8 cellular contexts compared by ENCODE assay signal in genomic region chr17:81871387-81872120, GRCh38. TPM values are rescaled to one million over a fixed set of nuclear protein-coding genes. Genes with fewer than 3 reads are reported as not detected.
DNase-seq lines count a peak whose midpoint lies in the region; ATAC-seq and TF ChIP-seq lines count a peak whose summit lies in the region.

No MANE protein-coding gene starts in this region.

- DNase-seq in COR-L47 (lab: John Stamatoyannopoulos, UW) = peak; percentile 26
- peak; percentile 97 for DNase-seq in Karpas-422
- peak; percentile 89 for DNase-seq in SK-N-DZ (ENCODE audit: low spot score)
- peak; percentile 96 for DNase-seq in activated naive CD4-positive, alpha-beta T cell treated with anti-CD3 and anti-CD28 coated beads, Interleukin-2, amount 10 ng/mL, durations not matched to agents 7 days and 5 days
- peak; percentile 86 for DNase-seq in globus pallidus (ENCODE audit: low spot score)
- DNase-seq in omental fat pad (ENCODE audit: low spot score) = peak; percentile 86
- peak; percentile 93 for DNase-seq in testis

- H3K9ac ChIP-seq in Karpas-422 (ENCODE audit: low read length) = peak overlapping the region; percentile 100

- 0% methylated on average over 4 to 45 of the region's 78 CpGs for WGBS in testis, 2 donors

- H3K27ac ChIP-seq in Karpas-422 (ENCODE audit: low read length) (peak overlapping the region; percentile 91), testis (peak overlapping the region; percentile 95 to 99)

- intact Hi-C loops in testis (cut with DNase I; ENCODE audit: low total_unique reads) = no loop called here

- H3K79me2 ChIP-seq in Karpas-422 (ENCODE audit: low read length) = peaks cover 26% of the 10 kb centered on the region

- peak overlapping the region; percentile 84 for H3K4me3 Mint-ChIP-seq in activated naive CD4-positive, alpha-beta T cell treated with anti-CD3 and anti-CD28 coated beads, Interleukin-2, amount 10 ng/mL, durations not matched to agents 7 days and 5 days

- TF ChIP-seq CTCF in omental fat pad (IDR thresholded peaks at IDR 0.05) = no peak
- peak in 2 of 3 experiments; percentile 26 to 40 for TF ChIP-seq CTCF in testis (IDR thresholded peaks at IDR 0.05)

- H4K20me1 ChIP-seq in Karpas-422 (ENCODE audit: insufficient read depth, low read depth, low read length) = peaks cover 17% of the 10 kb centered on the region; the same call in 1 of the 2 replicates

- ATAC-seq in GM21423 (IDR thresholded peaks at IDR 0.05; ENCODE audit: unreplicated experiment) (peak; percentile 52), omental fat pad (ENCODE audit: low FRiP score) (peak; percentile 20)

- H3K4me1 ChIP-seq in Karpas-422 (ENCODE audit: low read length) (peaks cover 56% of the 10 kb centered on the region), testis (peaks cover 42% of the 10 kb centered on the region)

- H2AFZ ChIP-seq in Karpas-422 (ENCODE audit: low read length) = peak overlapping the region; percentile 87; the same call in 1 of the 2 replicates

- no peaks in the 10 kb centered on the region for H3K27me3 ChIP-seq in Karpas-422 (ENCODE audit: low read length)
- H3K27me3 ChIP-seq in testis = no peaks in the 10 kb centered on the region

- H3K36me3 Mint-ChIP-seq in activated naive CD4-positive, alpha-beta T cell treated with anti-CD3 and anti-CD28 coated beads, Interleukin-2, amount 10 ng/mL, durations not matched to agents 7 days and 5 days = peaks cover 24% of the 10 kb centered on the region

- no peaks in the 10 kb centered on the region for H3K9me3 Mint-ChIP-seq in activated naive CD4-positive, alpha-beta T cell treated with anti-CD3 and anti-CD28 coated beads, Interleukin-2, amount 10 ng/mL, durations not matched to agents 7 days and 5 days

- peak overlapping the region; percentile 90 for H3K4me3 ChIP-seq in Karpas-422 (ENCODE audit: low read length)
- H3K4me3 ChIP-seq in testis = peak overlapping the region; percentile 87 to 92

- peaks cover 53% of the 10 kb centered on the region for H3K4me1 Mint-ChIP-seq in activated naive CD4-positive, alpha-beta T cell treated with anti-CD3 and anti-CD28 coated beads, Interleukin-2, amount 10 ng/mL, durations not matched to agents 7 days and 5 days

- peak; percentile 92 for TF ChIP-seq POLR2A in testis (IDR thresholded peaks at IDR 0.05)

- H3K27me3 Mint-ChIP-seq in activated naive CD4-positive, alpha-beta T cell treated with anti-CD3 and anti-CD28 coated beads, Interleukin-2, amount 10 ng/mL, durations not matched to agents 7 days and 5 days = no peaks in the 10 kb centered on the region

- H3K27ac Mint-ChIP-seq in activated naive CD4-positive, alpha-beta T cell treated with anti-CD3 and anti-CD28 coated beads, Interleukin-2, amount 10 ng/mL, durations not matched to agents 7 days and 5 days = peak overlapping the region; percentile 97

- CTCF ChIA-PET in activated naive CD4-positive, alpha-beta T cell treated with anti-CD3 and anti-CD28 coated beads, Interleukin-2, amount 10 ng/mL, durations not matched to agents 7 days and 5 days (lab: Charles Lee) = no interaction called here

- H3K36me3 ChIP-seq in Karpas-422 (ENCODE audit: insufficient read depth, low read length) (peaks cover 5% of the 10 kb centered on the region; the same call in 1 of the 2 replicates), testis (ENCODE audit: low read depth, missing control alignments) (no peaks in the 10 kb centered on the region)

- H3K9me3 ChIP-seq in Karpas-422 (ENCODE audit: low read length) = no peaks in the 10 kb centered on the region
- no peaks in the 10 kb centered on the region for H3K9me3 ChIP-seq in testis

- no peaks in the 10 kb centered on the region for H3K9me2 ChIP-seq in Karpas-422 (replicated peaks; ENCODE audit: insufficient read depth, low read length)

- H3K4me2 ChIP-seq in Karpas-422 (ENCODE audit: low read depth, low read length, poor library complexity, severe bottlenecking) = peak overlapping the region; percentile 99

RNA-seq across cellular contexts. Expression of gene ARHGDIA, which starts 0.4 kb away (rescaled TPM):
- total RNA-seq in Karpas-422 (2014; rRNA removed; shearing (Covaris generic); ENCODE audit: low replicate concordance) = 68.5 and 119 TPM in 2 replicates
- polyA plus RNA-seq in SK-N-DZ (2014; cell fraction: cytosol; rRNA removed) = 156 and 163 TPM in 2 replicates
- 180 and 182 TPM in 2 replicates for polyA plus RNA-seq in SK-N-DZ (2014; cell fraction: nucleus; rRNA removed)
- total RNA-seq in omental fat pad (100 to 1,000 TPM; 125 to 250 (median 161) TPM), testis (100 to 1,000 TPM; 135 to 161 TPM)
- polyA plus RNA-seq in testis (ENCODE audit: insufficient read depth, low read depth, low replicate concordance) = 201 TPM

RNA-seq across cellular contexts. Expression of gene P4HB, which starts 11.2 kb away (rescaled TPM):
- total RNA-seq in Karpas-422 (2014; rRNA removed; shearing (Covaris generic); ENCODE audit: low replicate concordance) = 175 and 263 TPM in 2 replicates
- polyA plus RNA-seq in SK-N-DZ (2014; cell fraction: cytosol; rRNA removed) = 365 and 652 TPM in 2 replicates
- 524 and 557 TPM in 2 replicates for polyA plus RNA-seq in SK-N-DZ (2014; cell fraction: nucleus; rRNA removed)
- 100 to 1,000 TPM; 366 to 725 (median 608) TPM for total RNA-seq in omental fat pad
- 100 to 1,000 TPM; 205 to 230 TPM for total RNA-seq in testis
- 213 TPM for polyA plus RNA-seq in testis (ENCODE audit: insufficient read depth, low read depth, low replicate concordance)

RNA-seq across cellular contexts. Expression of gene ALYREF, which starts 19.8 kb away (rescaled TPM):
- 70.1 and 191 TPM in 2 replicates for total RNA-seq in Karpas-422 (2014; rRNA removed; shearing (Covaris generic); ENCODE audit: low replicate concordance)
- polyA plus RNA-seq in SK-N-DZ (2014; cell fraction: cytosol; rRNA removed) = 347 and 360 TPM in 2 replicates
- polyA plus RNA-seq in SK-N-DZ (2014; cell fraction: nucleus; rRNA removed) = 122 and 243 TPM in 2 replicates
- total RNA-seq in omental fat pad (10 to 100 TPM; 31.5 to 80.7 (median 41.6) TPM), testis (100 to 1,000 TPM; 114 to 124 TPM)
- polyA plus RNA-seq in testis (ENCODE audit: insufficient read depth, low read depth, low replicate concordance) = 140 TPM

RNA-seq across cellular contexts. Expression of gene ANAPC11, which starts 20.0 kb away (rescaled TPM):
- total RNA-seq in Karpas-422 (2014; rRNA removed; shearing (Covaris generic); ENCODE audit: low replicate concordance) = 87.1 and 132 TPM in 2 replicates
- 414 and 518 TPM in 2 replicates for polyA plus RNA-seq in SK-N-DZ (2014; cell fraction: cytosol; rRNA removed)
- 292 and 327 TPM in 2 replicates for polyA plus RNA-seq in SK-N-DZ (2014; cell fraction: nucleus; rRNA removed)
- 100 to 1,000 TPM in 3 of 4 donors, 10 to 100 TPM in 1; 82.3 to 152 (median 114) TPM for total RNA-seq in omental fat pad
- 100 to 1,000 TPM; 191 to 198 TPM for total RNA-seq in testis
- polyA plus RNA-seq in testis (ENCODE audit: insufficient read depth, low read depth, low replicate concordance) = 195 TPM

RNA-seq across cellular contexts. Expression of gene NPB, which starts 30.5 kb away (rescaled TPM):
- total RNA-seq in Karpas-422 (2014; rRNA removed; shearing (Covaris generic); ENCODE audit: low replicate concordance) = 0.07 TPM in 1 of 2 replicates, not detected in the other
- polyA plus RNA-seq in SK-N-DZ (2014; cell fraction: cytosol; rRNA removed) = 3.0 and 13.2 TPM in 2 replicates
- 0.83 and 3.4 TPM in 2 replicates for polyA plus RNA-seq in SK-N-DZ (2014; cell fraction: nucleus; rRNA removed)
- total RNA-seq in omental fat pad (1 to 10 TPM in 1 of 4 donors, not detected in 3; 1.4 TPM), testis (10 to 100 TPM; 22.7 to 27.3 TPM)
- polyA plus RNA-seq in testis (ENCODE audit: insufficient read depth, low read depth, low replicate concordance) = 1.8 TPM

Comparison
In these comparisons a context has a peak if more than half of its experiments do, and no peak if none do; other contexts are left out.
1. Peak in every context shown above with its lines: DNase-seq, ATAC-seq, H3K4me3 ChIP-seq and H3K27ac ChIP-seq.
2. DNase-seq: peak in every context shown above with its lines; median percentile 97 in Karpas-422; 96 in activated naive CD4-positive, alpha-beta T cell treated with anti-CD3 and anti-CD28 coated beads, Interleukin-2, amount 10 ng/mL, durations not matched to agents 7 days and 5 days; 93 in testis; 89 in SK-N-DZ; 86 in globus pallidus; 86 in omental fat pad; 26 in COR-L47.
3. CTCF ChIP-seq: peak in testis (2 of 3); none in omental fat pad (0 of 3).